12 cellular contexts compared by ENCODE assay signal in genomic region chr11:66124564-66124963, GRCh38. TPM values are rescaled to one million over a fixed set of nuclear protein-coding genes. Genes with fewer than 3 reads are reported as not detected.
DNase-seq lines count a peak whose midpoint lies in the region; ATAC-seq and TF ChIP-seq lines count a peak whose summit lies in the region.
"Had no signal": no experiment of that assay in that cellular context is flagged by ENCODE, and none has a peak within 500 bp of the region (broad histone marks: within the 10 kb centered on the region; RNA-seq: fewer than 3 reads in every experiment).

No MANE protein-coding gene starts in this region.

- H4K20me1 ChIP-seq in fibroblast of lung (ENCODE audit: control insufficient read depth, extremely low read depth, insufficient read depth, low read length) = no peaks in the 10 kb centered on the region

- TF ChIP-seq POLR2A in stomach (IDR thresholded peaks at IDR 0.05) = no peak

- no peaks in the 10 kb centered on the region for H3K27me3 ChIP-seq in fibroblast of lung (ENCODE audit: control insufficient read depth, insufficient read depth, low read length)
- no peaks in the 10 kb centered on the region for H3K27me3 ChIP-seq in stomach
- H3K27me3 ChIP-seq: BLaER1 treated with 17β-estradiol and CSF1 and Interleukin-3, amounts not matched to agents 10 nM and 100 nM; ovary had no signal

- H3K27me3 Mint-ChIP-seq in activated naive CD4-positive, alpha-beta T cell treated with anti-CD3 and anti-CD28 coated beads, Interleukin-2, amount 50 U/mL, for 24 hours = no peaks in the 10 kb centered on the region
- no peaks in the 10 kb centered on the region for H3K27me3 Mint-ChIP-seq in T-helper 17 cell

- no peak overlapping the region for H3K9ac ChIP-seq in fibroblast of lung (ENCODE audit: insufficient read depth, low read length)
- H3K9ac ChIP-seq: BLaER1 treated with 17β-estradiol and CSF1 and Interleukin-3, amounts not matched to agents 10 nM and 100 nM had no signal

- no peak overlapping the region for H3K4me3 ChIP-seq in fibroblast of lung (replicated peaks in 1 of 4; ENCODE audit: control extremely low read depth in 1 of 4, insufficient read depth in 1 of 4, low read depth in 3 of 4, low read length in 4 of 4)
- no peak overlapping the region for H3K4me3 ChIP-seq in stomach
- H3K4me3 ChIP-seq: BLaER1 treated with 17β-estradiol and CSF1 and Interleukin-3, amounts not matched to agents 10 nM and 100 nM; ovary had no signal

- no peak for DNase-seq in activated naive CD4-positive, alpha-beta T cell (lab: John Stamatoyannopoulos, UW)
- DNase-seq in T-helper 17 cell (no peak), fibroblast of lung (ENCODE audit: low read depth in 2 of 2) (peak; percentile 27 to 70), stomach (no peak)
- DNase-seq: ovary had no signal

- no peak overlapping the region for H2AFZ ChIP-seq in fibroblast of lung (ENCODE audit: low read length)

- H3K9me3 ChIP-seq in T-helper 17 cell (ENCODE audit: control insufficient read depth, low read length, poor library complexity, severe bottlenecking) = no peaks in the 10 kb centered on the region
- no peaks in the 10 kb centered on the region for H3K9me3 ChIP-seq in fibroblast of lung (ENCODE audit: control insufficient read depth, insufficient read depth, low read depth, low read length)
- no peaks in the 10 kb centered on the region for H3K9me3 ChIP-seq in stomach
- H3K9me3 ChIP-seq: BLaER1 treated with 17β-estradiol and CSF1 and Interleukin-3, amounts not matched to agents 10 nM and 100 nM; ovary had no signal

- peak overlapping the region; percentile 6 for H3K4me3 Mint-ChIP-seq in activated naive CD4-positive, alpha-beta T cell treated with anti-CD3 and anti-CD28 coated beads, Interleukin-2, amount 50 U/mL, for 24 hours
- no peak overlapping the region for H3K4me3 Mint-ChIP-seq in T-helper 17 cell
- H3K4me3 Mint-ChIP-seq: activated T-helper 1 cell treated with anti-CD3 and anti-CD28 coated beads, Interleukin-12 subunit alpha, Interleukin-12 subunit beta, Interleukin-2, Interleukin-4 antibody, amounts not matched to agents 30 ng/mL and 10 ng/mL and 1 ng/mL, durations not matched to agents 14 hours and 24 hours and 36 hours; T-helper 1 cell treated with Interleukin-12 subunit alpha and Interleukin-12 subunit beta and Interleukin-4 antibody, amounts not matched to agents 30 μg/mL and 1 μg/mL, for 36 hours had no signal

- H3K4me1 Mint-ChIP-seq in activated naive CD4-positive, alpha-beta T cell treated with anti-CD3 and anti-CD28 coated beads, Interleukin-2, amount 50 U/mL, for 24 hours = peaks cover 84% of the 10 kb centered on the region
- H3K4me1 Mint-ChIP-seq in T-helper 17 cell = peaks cover 55% of the 10 kb centered on the region

- H3K27ac ChIP-seq in fibroblast of lung (ENCODE audit: insufficient read depth, low read length) (peak overlapping the region; percentile 53), stomach (peak overlapping the region; percentile 40 to 81 (median 71))
- H3K27ac ChIP-seq: BLaER1 treated with 17β-estradiol and CSF1 and Interleukin-3, amounts not matched to agents 10 nM and 100 nM; ovary had no signal

- TF ChIP-seq CTCF in fibroblast of lung (conservative IDR thresholded peaks at IDR 0.05 in 1 of 2, IDR thresholded peaks at IDR 0.05 in 1 of 2; ENCODE audit: low read depth in 1 of 2, low read length in 2 of 2) (no peak), stomach (IDR thresholded peaks at IDR 0.05) (no peak)

- no peak for TF ChIP-seq EP300 in stomach (IDR thresholded peaks at IDR 0.05)

- peaks cover 4% of the 10 kb centered on the region for H3K36me3 Mint-ChIP-seq in activated naive CD4-positive, alpha-beta T cell treated with anti-CD3 and anti-CD28 coated beads, Interleukin-2, amount 50 U/mL, for 24 hours
- H3K36me3 Mint-ChIP-seq in T-helper 17 cell (ENCODE audit: low read depth) = peaks cover 3% of the 10 kb centered on the region

- intact Hi-C loops in stomach (cut with DNase I; ENCODE audit: low total_unique reads) = no loop called here

- H3K36me3 ChIP-seq in fibroblast of lung (ENCODE audit: control insufficient read depth, insufficient read depth, low read length) (no peaks in the 10 kb centered on the region), stomach (no peaks in the 10 kb centered on the region)
- H3K36me3 ChIP-seq: ovary had no signal

- H3K9me3 Mint-ChIP-seq in activated naive CD4-positive, alpha-beta T cell treated with anti-CD3 and anti-CD28 coated beads, Interleukin-2, amount 50 U/mL, for 24 hours = no peaks in the 10 kb centered on the region
- H3K9me3 Mint-ChIP-seq: activated T-helper 1 cell treated with anti-CD3 and anti-CD28 coated beads, Interleukin-12 subunit alpha, Interleukin-12 subunit beta, Interleukin-2, Interleukin-4 antibody, amounts not matched to agents 30 ng/mL and 10 ng/mL and 1 ng/mL, durations not matched to agents 14 hours and 24 hours and 36 hours; T-helper 1 cell treated with Interleukin-12 subunit alpha and Interleukin-12 subunit beta and Interleukin-4 antibody, amounts not matched to agents 30 μg/mL and 1 μg/mL, for 36 hours had no signal

- H3K4me1 ChIP-seq in fibroblast of lung (ENCODE audit: control insufficient read depth, extremely low read depth, insufficient read depth, low read length) (peaks cover 26% of the 10 kb centered on the region), stomach (peaks cover 22 to 50% (median 40%) of the 10 kb centered on the region in 4 donors)

- H3K79me2 ChIP-seq in fibroblast of lung (ENCODE audit: control insufficient read depth, insufficient read depth, low read length) = peaks cover 10% of the 10 kb centered on the region

- no peak for ATAC-seq in T-helper 17 cell
- ATAC-seq in GM18511 (IDR thresholded peaks at IDR 0.05; ENCODE audit: unreplicated experiment) = no peak
- ATAC-seq in HG02588 (IDR thresholded peaks at IDR 0.05; ENCODE audit: unreplicated experiment) = no peak
- ATAC-seq in GM19395 (IDR thresholded peaks at IDR 0.05; ENCODE audit: unreplicated experiment) = no peak

- 73 to 89% (median 76%) methylated on average over 3 of the region's 3 CpGs for WGBS in stomach, 5 donors

- H3K4me2 ChIP-seq in fibroblast of lung (ENCODE audit: extremely low read depth, insufficient read depth, low read length) = peak overlapping the region; percentile 7

- peak overlapping the region; percentile 85 for H3K27ac Mint-ChIP-seq in activated naive CD4-positive, alpha-beta T cell treated with anti-CD3 and anti-CD28 coated beads, Interleukin-2, amount 50 U/mL, for 24 hours
- peak overlapping the region; percentile 95 for H3K27ac Mint-ChIP-seq in T-helper 17 cell
- H3K27ac Mint-ChIP-seq: activated T-helper 1 cell treated with anti-CD3 and anti-CD28 coated beads, Interleukin-12 subunit alpha, Interleukin-12 subunit beta, Interleukin-2, Interleukin-4 antibody, amounts not matched to agents 30 ng/mL and 10 ng/mL and 1 ng/mL, durations not matched to agents 14 hours and 24 hours and 36 hours had no signal

RNA-seq across cellular contexts. Expression of gene PACS1, which starts 54.5 kb away (rescaled TPM):
- total RNA-seq in T-helper 17 cell = 100 to 1,000 TPM; 215 to 227 TPM
- total RNA-seq in fibroblast of lung = 16.4 and 25.9 TPM in 2 replicates
- polyA plus RNA-seq in fibroblast of lung = 27.7 and 28.5 TPM in 2 replicates
- 37.1 and 39.7 TPM in 2 replicates for polyA plus RNA-seq in fibroblast of lung (2012)
- 98.0 and 145 TPM in 2 replicates for polyA minus RNA-seq in fibroblast of lung (ENCODE audit: low replicate concordance)
- 100 to 1,000 TPM in 2 of 5 donors, 10 to 100 TPM in 3; 47.0 to 269 (median 57.4) TPM for total RNA-seq in stomach
- polyA plus RNA-seq in stomach = 10 to 100 TPM; 14.7 to 24.3 (median 18.2) TPM

Comparison
In these comparisons a context has a peak if more than half of its experiments do, and no peak if none do; other contexts are left out.
1. DNase-seq: peak in fibroblast of lung (2 of 2); none in activated naive CD4-positive, alpha-beta T cell (0 of 4), T-helper 17 cell (0 of 3) and stomach (single experiment).